Comparison of ENCODE assay signal across 13 cellular contexts in the genomic region with DNA sequence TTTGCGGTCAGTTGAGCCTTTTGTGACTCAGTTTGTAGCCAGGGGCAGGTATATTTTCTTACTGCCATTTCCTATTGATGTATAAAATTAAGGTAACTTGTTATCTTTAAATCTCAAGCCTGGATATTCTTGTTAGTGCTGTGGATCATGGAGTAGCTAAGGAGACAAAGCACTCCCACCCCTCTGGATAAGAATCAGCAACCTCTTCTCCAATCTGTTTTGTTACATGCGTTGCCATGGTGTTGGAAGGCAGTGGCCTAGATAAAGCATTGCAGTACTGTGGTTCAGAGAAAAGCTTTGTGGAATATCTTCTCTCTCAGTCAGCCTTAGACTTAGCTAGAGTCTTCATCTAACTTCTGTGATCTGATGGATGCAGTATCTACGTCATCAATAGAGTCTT.
DNase-seq lines count a peak whose midpoint lies in the region; ATAC-seq, FAIRE-seq and TF ChIP-seq lines count a peak whose summit lies in the region.
"Had no signal": no experiment of that assay in that cellular context is flagged by ENCODE, and none has a peak within 500 bp of the region (broad histone marks: within the 10 kb centered on the region; RNA-seq: fewer than 3 reads in every experiment).

No MANE protein-coding gene starts in this region.

- no peak for DNase-seq in HepG2 (ENCODE audit: low spot score)
- DNase-seq in right lobe of liver, result no peak
- DNase-seq in caudate nucleus (lab: John Stamatoyannopoulos, UW), result peak in 6 of 61 donors; percentile 4 to 67 (median 12)
- DNase-seq in GM10266 (ENCODE audit: extremely low spot score), result no peak
- no peak for DNase-seq in ACHN
- DNase-seq in amniotic stem cell (lab: John Stamatoyannopoulos, UW), result no peak
- no peak for DNase-seq in KBM-7
- DNase-seq: cerebellar nuclear complex; MG63; stimulated activated CD4-positive, alpha-beta T cell treated with anti-CD3 and anti-CD28 coated beads, Interleukin-1b, Interleukin-23, amount 100 ng/mL, for 48 hours had no signal

- no peak for TF ChIP-seq EP300 in HepG2 (IDR thresholded peaks at IDR 0.05; ENCODE audit: low read depth in 2 of 2, low read length in 2 of 2)
- no peak for TF ChIP-seq EP300 in HepG2 (CRISPR knock-in tag; IDR thresholded peaks at IDR 0.05; ENCODE audit: borderline replicate concordance)

- CTCF ChIA-PET in HepG2 (lab: Yijun Ruan, JAX; ENCODE audit: low intra/inter-chr PET ratio, low total read pairs), result no interaction called here

- BruUV-seq in HepG2 (replicated peaks; lab: Mats Ljungman, UMichigan), result no TSS peak

- 0% methylated on average over 3 of the region's 3 CpGs for whole genome bisulfite sequencing in HepG2 (ENCODE audit: low lambda C conversion rate)
- WGBS in right lobe of liver (ENCODE audit: insufficient coverage, low coverage, low lambda C conversion rate, missing lambda C conversion rate), result 45% methylated on average over 3 of the region's 3 CpGs

- H3K79me2 ChIP-seq in HepG2 (ENCODE audit: insufficient read depth, low read length), result no peaks in the 10 kb centered on the region

- H4K20me1 ChIP-seq in HepG2 (ENCODE audit: insufficient read depth, low read length), result no peaks in the 10 kb centered on the region

- TF ChIP-seq POLR2A in HepG2 (IDR thresholded peaks at IDR 0.05; ENCODE audit: insufficient read depth in 1 of 2, low read depth in 2 of 2, low read length in 2 of 2) (no peak), right lobe of liver (IDR thresholded peaks at IDR 0.05) (no peak)

- H3K36me3 ChIP-seq in HepG2 (replicated peaks in 1 of 2; ENCODE audit: control insufficient read depth in 1 of 2, insufficient read depth in 2 of 2, low read length in 2 of 2) (no peaks in the 10 kb centered on the region), right lobe of liver (no peaks in the 10 kb centered on the region), muscle layer of colon (ENCODE audit: insufficient read depth, low read length) (no peaks in the 10 kb centered on the region)
- H3K36me3 ChIP-seq: esophagus muscularis mucosa, MG63, SJSA1 had no signal

- no peak overlapping the region for H3K9ac ChIP-seq in HepG2 (ENCODE audit: insufficient read depth, low read depth, low read length)
- no peak overlapping the region for H3K9ac ChIP-seq in muscle layer of colon (ENCODE audit: low read length)

- in situ Hi-C loops in HepG2 (cut with HindIII; ENCODE audit: extremely low pct_ligation_motif_present, low pct_unique_long_range_greater_than_20kb), result no loop called here
- in situ Hi-C loops in ACHN (cut with HindIII; ENCODE audit: low pct_ligation_motif_present, low pct_unique_long_range_greater_than_20kb, low sequenced_read_pairs), result no loop called here
- in situ Hi-C loops in KBM-7 (cut with MboI; ENCODE audit: low pct_unique_long_range_greater_than_20kb, low sequenced_read_pairs), result no loop called here

- no peak overlapping the region for H3K27ac ChIP-seq in HepG2 (ENCODE audit: extremely low read length, insufficient read depth, low read length)
- H3K27ac ChIP-seq in right lobe of liver, result no peak overlapping the region
- H3K27ac ChIP-seq in caudate nucleus (ENCODE audit: low read depth, low read length), result peak overlapping the region; percentile 54
- peak overlapping the region; percentile 14 for H3K27ac ChIP-seq in muscle layer of colon (ENCODE audit: low read depth, low read length)
- H3K27ac ChIP-seq: SJSA1 had no signal

- intact Hi-C loops in HepG2 (cut with micrococcal nuclease; ENCODE audit: unreplicated experiment), result no loop called here
- intact Hi-C loops in right lobe of liver (cut with DNase I), result no loop called here

- H3K9me3 ChIP-seq in HepG2 (ENCODE audit: low read length) (peaks cover 71% of the 10 kb centered on the region), right lobe of liver (no peaks in the 10 kb centered on the region), muscle layer of colon (ENCODE audit: low read length) (no peaks in the 10 kb centered on the region)
- H3K9me3 ChIP-seq: esophagus muscularis mucosa, MG63, SJSA1 had no signal

- ATAC-seq in HepG2 (no peak), right lobe of liver (no peak)

- no peak overlapping the region for H2AFZ ChIP-seq in HepG2 (ENCODE audit: low read length)

- H3K27me3 ChIP-seq in HepG2 (ENCODE audit: control insufficient read depth in 1 of 2, insufficient read depth in 2 of 2, low read length in 2 of 2) (no peaks in the 10 kb centered on the region), right lobe of liver (no peaks in the 10 kb centered on the region), muscle layer of colon (ENCODE audit: control insufficient read depth in 1 of 2, insufficient read depth in 2 of 2, low read length in 2 of 2) (no peaks in the 10 kb centered on the region)
- H3K27me3 ChIP-seq: esophagus muscularis mucosa, MG63, SJSA1 had no signal

- FAIRE-seq in HepG2 (lab: Jason Lieb, UNC), result no peak

- H3K4me1 ChIP-seq in HepG2 (ENCODE audit: insufficient read depth, low read length) (no peaks in the 10 kb centered on the region), right lobe of liver (no peaks in the 10 kb centered on the region), muscle layer of colon (ENCODE audit: insufficient read depth, low read length) (peaks cover 14% of the 10 kb centered on the region)
- H3K4me1 ChIP-seq: SJSA1 had no signal

- H3K4me2 ChIP-seq in HepG2 (ENCODE audit: low read depth, low read length), result no peak overlapping the region

- no peak for TF ChIP-seq RAD21 in HepG2 (CRISPR knock-in tag; IDR thresholded peaks at IDR 0.05)

- POLR2A ChIA-PET in HepG2 (lab: Yijun Ruan, JAX), result no interaction called here

- H3K4me3 ChIP-seq in HepG2 (replicated peaks in 1 of 3; ENCODE audit: insufficient read depth in 1 of 3, low read depth in 2 of 3, low read length in 3 of 3) (no peak overlapping the region), right lobe of liver (no peak overlapping the region), muscle layer of colon (ENCODE audit: low read depth in 1 of 2, low read length in 2 of 2) (no peak overlapping the region)
- H3K4me3 ChIP-seq: esophagus muscularis mucosa, MG63, SJSA1 had no signal

- no peak for TF ChIP-seq CTCF in HepG2 (CRISPR knock-in tag; IDR thresholded peaks at IDR 0.05)
- TF ChIP-seq CTCF in right lobe of liver (IDR thresholded peaks at IDR 0.05), result no peak
- no peak for TF ChIP-seq CTCF in GM10266 (IDR thresholded peaks at IDR 0.05; ENCODE audit: control insufficient read depth, insufficient read depth, low read depth, missing control alignments)

TF ChIP-seq in HepG2, 621 proteins besides CTCF, POLR2A, EP300 and RAD21:
- TF ChIP-seq ZNF230 (CRISPR knock-in tag; IDR thresholded peaks at IDR 0.05) (no peak), CREB1 (IDR thresholded peaks at IDR 0.05) (peak; percentile 44), CREB1 (CRISPR knock-in tag; IDR thresholded peaks at IDR 0.05) (no peak)

Comparison
In these comparisons a context has a peak if more than half of its experiments do, and no peak if none do; other contexts are left out.
1. H3K27ac ChIP-seq: peak in caudate nucleus (single experiment) and muscle layer of colon (single experiment); none in HepG2 (single experiment) and right lobe of liver (0 of 3).